Comparison of ENCODE assay signal across 14 cellular contexts in genomic region chr17:75396781-75397180, GRCh38. TPM values are rescaled to one million over a fixed set of nuclear protein-coding genes. Genes with fewer than 3 reads are reported as not detected.
DNase-seq lines count a peak whose midpoint lies in the region; ATAC-seq and TF ChIP-seq lines count a peak whose summit lies in the region.
"Had no signal": no experiment of that assay in that cellular context is flagged by ENCODE, and none has a peak within 500 bp of the region (broad histone marks: within the 10 kb centered on the region; RNA-seq: fewer than 3 reads in every experiment).

No MANE protein-coding gene starts in this region.

- H3K27ac ChIP-seq in OCI-LY1 (ENCODE audit: low read depth, low read length, poor library complexity, severe bottlenecking): peak overlapping the region; percentile 55
- H3K27ac ChIP-seq: adrenal gland, hepatocyte had no signal

- H3K9me2 ChIP-seq in OCI-LY1 (ENCODE audit: low read depth, low read length): no peaks in the 10 kb centered on the region

- H3K79me2 ChIP-seq in OCI-LY1 (ENCODE audit: insufficient read depth, low read length): peaks cover 97% of the 10 kb centered on the region

- H3K4me3 ChIP-seq in OCI-LY1 (ENCODE audit: low read depth, low read length, poor library complexity, severe bottlenecking): peak overlapping the region; percentile 11
- H3K4me3 ChIP-seq: adrenal gland, hepatocyte had no signal

- H3K9me3 Mint-ChIP-seq in activated CD8-positive, alpha-beta memory T cell treated with anti-CD3 and anti-CD28 coated beads, Interleukin-2, amount 10 ng/mL, durations not matched to agents 7 days and 5 days (ENCODE audit: low read depth): no peaks in the 10 kb centered on the region
- no peaks in the 10 kb centered on the region for H3K9me3 Mint-ChIP-seq in activated naive CD8-positive, alpha-beta T cell treated with anti-CD3 and anti-CD28 coated beads, Interleukin-2, amount 50 U/mL, for 24 hours
- H3K9me3 Mint-ChIP-seq in stimulated activated effector memory CD8-positive, alpha-beta T cell treated with anti-CD3 and anti-CD28 coated beads, Interleukin-12 subunit alpha, Interleukin-12 subunit beta, amount 100 ng/mL, for 72 hours: no peaks in the 10 kb centered on the region
- H3K9me3 Mint-ChIP-seq: naive B cell had no signal

- H3K27me3 ChIP-seq in OCI-LY1 (ENCODE audit: insufficient read depth, low read length): no peaks in the 10 kb centered on the region
- H3K27me3 ChIP-seq: adrenal gland, hepatocyte had no signal

- H3K27me3 Mint-ChIP-seq in activated CD8-positive, alpha-beta memory T cell treated with anti-CD3 and anti-CD28 coated beads, Interleukin-2, amount 10 ng/mL, durations not matched to agents 7 days and 5 days: no peaks in the 10 kb centered on the region
- no peaks in the 10 kb centered on the region for H3K27me3 Mint-ChIP-seq in activated naive CD8-positive, alpha-beta T cell treated with anti-CD3 and anti-CD28 coated beads, Interleukin-2, amount 50 U/mL, for 24 hours
- H3K27me3 Mint-ChIP-seq: naive B cell had no signal

- H2AFZ ChIP-seq in OCI-LY1 (ENCODE audit: low read length): no peak overlapping the region
- H2AFZ ChIP-seq: hepatocyte had no signal

- H3K4me1 Mint-ChIP-seq in activated CD8-positive, alpha-beta memory T cell treated with anti-CD3 and anti-CD28 coated beads, Interleukin-2, amount 10 ng/mL, durations not matched to agents 7 days and 5 days: peaks cover 67% of the 10 kb centered on the region
- peaks cover 79% of the 10 kb centered on the region for H3K4me1 Mint-ChIP-seq in activated naive CD8-positive, alpha-beta T cell treated with anti-CD3 and anti-CD28 coated beads, Interleukin-2, amount 50 U/mL, for 24 hours
- H3K4me1 Mint-ChIP-seq in stimulated activated effector memory CD8-positive, alpha-beta T cell treated with anti-CD3 and anti-CD28 coated beads, Interleukin-12 subunit alpha, Interleukin-12 subunit beta, amount 100 ng/mL, for 72 hours: peaks cover 59% of the 10 kb centered on the region

- peaks cover 56% of the 10 kb centered on the region for H3K4me1 ChIP-seq in OCI-LY1 (ENCODE audit: insufficient read depth, low read length, severe bottlenecking)

- peak overlapping the region; percentile 98 for H3K4me2 ChIP-seq in OCI-LY1 (ENCODE audit: low read length)
- H3K4me2 ChIP-seq: hepatocyte had no signal

- CTCF ChIA-PET in activated CD8-positive, alpha-beta memory T cell treated with anti-CD3 and anti-CD28 coated beads, Interleukin-2, amount 10 ng/mL, durations not matched to agents 7 days and 5 days (lab: Charles Lee): interaction anchor here (0.6 to 2.6 kb wide), 10 partner anchors 10 to 128 kb away, joined by 3 to 16 read pairs (median 4); partner anchors contain the start of gene MIF4GD

- ATAC-seq in activated CD8-positive, alpha-beta memory T cell treated with anti-CD3 and anti-CD28 coated beads, Interleukin-2, amount 10 ng/mL, durations not matched to agents 7 days and 5 days: no peak
- ATAC-seq in activated naive CD8-positive, alpha-beta T cell treated with anti-CD3 and anti-CD28 coated beads, Interleukin-2, amount 50 U/mL, for 24 hours: no peak
- ATAC-seq in stimulated activated effector memory CD8-positive, alpha-beta T cell treated with anti-CD3 and anti-CD28 coated beads, Interleukin-12 subunit alpha, Interleukin-12 subunit beta, amount 100 ng/mL, for 72 hours: peak; percentile 60
- no peak for ATAC-seq in HG02840 (IDR thresholded peaks at IDR 0.05; ENCODE audit: low FRiP score, unreplicated experiment)
- ATAC-seq: left colon had no signal

- peaks cover 27% of the 10 kb centered on the region for H3K36me3 ChIP-seq in OCI-LY1 (ENCODE audit: insufficient read depth, low read length)
- H3K36me3 ChIP-seq: adrenal gland had no signal

- no peak for DNase-seq in activated CD8-positive, alpha-beta memory T cell treated with anti-CD3 and anti-CD28 coated beads, Interleukin-2, amount 10 ng/mL, durations not matched to agents 7 days and 5 days
- no peak for DNase-seq in activated CD8-positive, alpha-beta memory T cell treated with anti-CD3 and anti-CD28 coated beads, Interleukin-2, amount 50 U/mL, for 48 hours
- DNase-seq in activated naive CD8-positive, alpha-beta T cell treated with anti-CD3 and anti-CD28 coated beads, Interleukin-2, amount 50 U/mL, for 24 hours: no peak
- no peak for DNase-seq in stimulated activated effector memory CD8-positive, alpha-beta T cell treated with anti-CD3 and anti-CD28 coated beads, Interleukin-12 subunit alpha, Interleukin-12 subunit beta, amount 100 ng/mL, for 72 hours (ENCODE audit: low spot score in 2 of 2)
- DNase-seq in foreskin melanocyte: no peak
- no peak for DNase-seq in stimulated activated CD4-positive, alpha-beta T cell treated with anti-CD3 and anti-CD28 coated beads, Interleukin-4, amount 100 ng/mL, for 1 hour
- DNase-seq: adrenal gland, DMS 273 treated with DMSO at 0.1 percent for 48 hours, left colon, naive B cell, NCI-H526 treated with DMSO at 0.1 percent for 48 hours had no signal

- no peaks in the 10 kb centered on the region for H3F3A ChIP-seq in OCI-LY1 (ENCODE audit: insufficient read depth, low read length)

- no peaks in the 10 kb centered on the region for H3K9me3 ChIP-seq in OCI-LY1 (ENCODE audit: low read length)
- H3K9me3 ChIP-seq: adrenal gland had no signal

- peak overlapping the region; percentile 13; the same call in 1 of the 2 replicates for H3K9ac ChIP-seq in OCI-LY1 (ENCODE audit: low read length)

- peak overlapping the region; percentile 52 for H3K27ac Mint-ChIP-seq in activated CD8-positive, alpha-beta memory T cell treated with anti-CD3 and anti-CD28 coated beads, Interleukin-2, amount 10 ng/mL, durations not matched to agents 7 days and 5 days
- H3K27ac Mint-ChIP-seq in activated naive CD8-positive, alpha-beta T cell treated with anti-CD3 and anti-CD28 coated beads, Interleukin-2, amount 50 U/mL, for 24 hours: peak overlapping the region; percentile 63
- H3K27ac Mint-ChIP-seq in stimulated activated effector memory CD8-positive, alpha-beta T cell treated with anti-CD3 and anti-CD28 coated beads, Interleukin-12 subunit alpha, Interleukin-12 subunit beta, amount 100 ng/mL, for 72 hours: peak overlapping the region; percentile 23

- TF ChIP-seq CTCF in OCI-LY1 (IDR thresholded peaks at IDR 0.05; ENCODE audit: low read length): no peak

- no peak overlapping the region for H3K4me3 Mint-ChIP-seq in activated CD8-positive, alpha-beta memory T cell treated with anti-CD3 and anti-CD28 coated beads, Interleukin-2, amount 10 ng/mL, durations not matched to agents 7 days and 5 days
- no peak overlapping the region for H3K4me3 Mint-ChIP-seq in activated naive CD8-positive, alpha-beta T cell treated with anti-CD3 and anti-CD28 coated beads, Interleukin-2, amount 50 U/mL, for 24 hours
- peak overlapping the region; percentile 91 for H3K4me3 Mint-ChIP-seq in stimulated activated effector memory CD8-positive, alpha-beta T cell treated with anti-CD3 and anti-CD28 coated beads, Interleukin-12 subunit alpha, Interleukin-12 subunit beta, amount 100 ng/mL, for 72 hours

- peaks cover 7% of the 10 kb centered on the region; the same call in 1 of the 2 replicates for H4K20me1 ChIP-seq in OCI-LY1 (ENCODE audit: insufficient read depth, low read length)

- H3K36me3 Mint-ChIP-seq in activated CD8-positive, alpha-beta memory T cell treated with anti-CD3 and anti-CD28 coated beads, Interleukin-2, amount 10 ng/mL, durations not matched to agents 7 days and 5 days: peaks cover 23% of the 10 kb centered on the region
- peaks cover 24% of the 10 kb centered on the region for H3K36me3 Mint-ChIP-seq in activated naive CD8-positive, alpha-beta T cell treated with anti-CD3 and anti-CD28 coated beads, Interleukin-2, amount 50 U/mL, for 24 hours (ENCODE audit: low read depth)
- H3K36me3 Mint-ChIP-seq in stimulated activated effector memory CD8-positive, alpha-beta T cell treated with anti-CD3 and anti-CD28 coated beads, Interleukin-12 subunit alpha, Interleukin-12 subunit beta, amount 100 ng/mL, for 72 hours: peaks cover 69% of the 10 kb centered on the region

RNA-seq across cellular contexts. Expression of gene GRB2, which starts 8.7 kb away (rescaled TPM):
- 100 to 1,000 TPM; 138 to 179 TPM for total RNA-seq in activated CD8-positive, alpha-beta memory T cell treated with anti-CD3 and anti-CD28 coated beads, Interleukin-2, amount 10 ng/mL, durations not matched to agents 7 days and 5 days

RNA-seq across cellular contexts. Expression of gene TMEM94, which starts 59.7 kb away (rescaled TPM):
- total RNA-seq in activated CD8-positive, alpha-beta memory T cell treated with anti-CD3 and anti-CD28 coated beads, Interleukin-2, amount 10 ng/mL, durations not matched to agents 7 days and 5 days: 100 to 1,000 TPM in 1 of 2 experiments, 10 to 100 TPM in 1; 83.7 to 106 TPM
